In the genomic region with DNA sequence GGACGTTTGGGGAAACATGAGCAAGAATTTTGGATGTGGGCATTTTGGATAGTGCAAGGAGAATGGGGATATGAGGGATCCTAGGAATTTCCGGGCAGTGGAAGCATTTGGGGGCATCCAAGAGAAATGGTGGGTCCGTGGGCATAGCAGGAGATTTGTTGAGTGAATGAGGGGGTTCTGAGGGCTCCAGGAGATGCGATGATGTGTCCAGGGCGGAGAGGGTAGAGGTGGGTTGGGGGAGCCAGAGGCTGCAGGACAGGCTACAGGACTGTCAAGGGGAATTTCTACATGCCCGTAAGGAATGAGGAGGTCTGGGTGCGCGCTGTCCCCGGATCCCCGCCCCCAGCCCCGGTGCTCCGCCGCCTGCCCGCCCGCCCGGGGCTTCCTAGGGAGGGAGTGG, we compare ENCODE assay signal across 8 cellular contexts. TPM values are rescaled to one million over a fixed set of nuclear protein-coding genes. Genes with fewer than 3 reads are reported as not detected.
DNase-seq lines count a peak whose midpoint lies in the region; ATAC-seq and TF ChIP-seq lines count a peak whose summit lies in the region.

No MANE protein-coding gene starts in this region.

- DNase-seq in Karpas-422 = peak; percentile 52
- DNase-seq in effector memory CD4-positive, alpha-beta T cell = no peak
- no peak for DNase-seq in NCI-H1694 (lab: John Stamatoyannopoulos, UW)
- DNase-seq in ecto neural progenitor cell (ENCODE audit: low spot score) = no peak

- H3K27ac ChIP-seq in Karpas-422 (ENCODE audit: low read length) (no peak overlapping the region), neutrophil (peak overlapping the region; percentile 53)
- H3K27ac ChIP-seq in effector memory CD4-positive, alpha-beta T cell (ENCODE audit: insufficient read depth, low read length, poor library complexity, severe bottlenecking) = no peak overlapping the region

- H4K20me1 ChIP-seq in Karpas-422 (ENCODE audit: insufficient read depth, low read depth, low read length) = no peaks in the 10 kb centered on the region

- peak overlapping the region; percentile 96 for H3K4me2 ChIP-seq in Karpas-422 (ENCODE audit: low read depth, low read length, poor library complexity, severe bottlenecking)

- peak overlapping the region; percentile 94 for H3K9ac ChIP-seq in Karpas-422 (ENCODE audit: low read length)

- no peaks in the 10 kb centered on the region for H3K9me2 ChIP-seq in Karpas-422 (replicated peaks; ENCODE audit: insufficient read depth, low read length)

- no peak for TF ChIP-seq CTCF in neutrophil (IDR thresholded peaks at IDR 0.05)

- H3K4me1 ChIP-seq in Karpas-422 (ENCODE audit: low read length) (peaks cover 30% of the 10 kb centered on the region), neutrophil (ENCODE audit: control insufficient read depth in 1 of 2, insufficient read depth in 1 of 2, low read depth in 1 of 2, low read length in 1 of 2) (peaks cover 48 to 59% of the 10 kb centered on the region in 2 experiments)
- peaks cover 15% of the 10 kb centered on the region for H3K4me1 ChIP-seq in effector memory CD4-positive, alpha-beta T cell (ENCODE audit: control insufficient read depth, insufficient read depth, low read length, poor library complexity, severe bottlenecking)

- H3K36me3 ChIP-seq in Karpas-422 (ENCODE audit: insufficient read depth, low read length) (no peaks in the 10 kb centered on the region), neutrophil (peaks cover 12% of the 10 kb centered on the region)
- H3K36me3 ChIP-seq in effector memory CD4-positive, alpha-beta T cell (ENCODE audit: control insufficient read depth, insufficient read depth, low read length) = peaks cover 12% of the 10 kb centered on the region

- H3K4me3 ChIP-seq in Karpas-422 (ENCODE audit: low read length) = peak overlapping the region; percentile 93
- peak overlapping the region; percentile 47 for H3K4me3 ChIP-seq in effector memory CD4-positive, alpha-beta T cell (ENCODE audit: insufficient read depth, low read depth, low read length, poor library complexity, severe bottlenecking)
- peak overlapping the region; percentile 57 to 80 for H3K4me3 ChIP-seq in neutrophil (ENCODE audit: low read depth in 1 of 2, low read length in 1 of 2)

- H2AFZ ChIP-seq in Karpas-422 (ENCODE audit: low read length) = peak overlapping the region; percentile 37; the same call in 1 of the 2 replicates

- H3K9me3 ChIP-seq in Karpas-422 (ENCODE audit: low read length) (no peaks in the 10 kb centered on the region), neutrophil (no peaks in the 10 kb centered on the region)
- H3K9me3 ChIP-seq in effector memory CD4-positive, alpha-beta T cell (ENCODE audit: control insufficient read depth, low read length) = no peaks in the 10 kb centered on the region

- peaks cover 10% of the 10 kb centered on the region for H3K79me2 ChIP-seq in Karpas-422 (ENCODE audit: low read length)

- no peaks in the 10 kb centered on the region for H3K27me3 ChIP-seq in Karpas-422 (ENCODE audit: low read length)
- H3K27me3 ChIP-seq in effector memory CD4-positive, alpha-beta T cell (replicated peaks; ENCODE audit: control insufficient read depth, insufficient read depth, low read length, poor library complexity, severe bottlenecking) = no peaks in the 10 kb centered on the region
- no peaks in the 10 kb centered on the region for H3K27me3 ChIP-seq in neutrophil

- ATAC-seq in GM19438 (IDR thresholded peaks at IDR 0.05; ENCODE audit: low read depth, unreplicated experiment) = peak; percentile 2
- no peak for ATAC-seq in HG03565 (IDR thresholded peaks at IDR 0.05; ENCODE audit: unreplicated experiment)
- ATAC-seq in GM18858 (IDR thresholded peaks at IDR 0.05; ENCODE audit: unreplicated experiment) = no peak

RNA-seq across cellular contexts. Expression of gene FRS3, which starts 0.4 kb away (rescaled TPM):
- total RNA-seq in Karpas-422 (2014; rRNA removed; shearing (Covaris generic); ENCODE audit: low replicate concordance) = 4.8 and 9.5 TPM in 2 replicates

RNA-seq across cellular contexts. Expression of gene PRICKLE4, which starts 1.2 kb away (rescaled TPM):
- 0.41 and 2.8 TPM in 2 replicates for total RNA-seq in Karpas-422 (2014; rRNA removed; shearing (Covaris generic); ENCODE audit: low replicate concordance)

RNA-seq across cellular contexts. Expression of gene TOMM6, which starts 8.2 kb away (rescaled TPM):
- 119 and 229 TPM in 2 replicates for total RNA-seq in Karpas-422 (2014; rRNA removed; shearing (Covaris generic); ENCODE audit: low replicate concordance)

RNA-seq across cellular contexts. Expression of gene PGC, which starts 32.1 kb away (rescaled TPM):
- not detected in 2 replicates for total RNA-seq in Karpas-422 (2014; rRNA removed; shearing (Covaris generic); ENCODE audit: low replicate concordance)

RNA-seq across cellular contexts. Expression of gene TFEB, which starts 43.9 kb away (rescaled TPM):
- 72.3 and 117 TPM in 2 replicates for total RNA-seq in Karpas-422 (2014; rRNA removed; shearing (Covaris generic); ENCODE audit: low replicate concordance)
